Comparison of ENCODE assay signal across 17 cellular contexts in the genomic region with DNA sequence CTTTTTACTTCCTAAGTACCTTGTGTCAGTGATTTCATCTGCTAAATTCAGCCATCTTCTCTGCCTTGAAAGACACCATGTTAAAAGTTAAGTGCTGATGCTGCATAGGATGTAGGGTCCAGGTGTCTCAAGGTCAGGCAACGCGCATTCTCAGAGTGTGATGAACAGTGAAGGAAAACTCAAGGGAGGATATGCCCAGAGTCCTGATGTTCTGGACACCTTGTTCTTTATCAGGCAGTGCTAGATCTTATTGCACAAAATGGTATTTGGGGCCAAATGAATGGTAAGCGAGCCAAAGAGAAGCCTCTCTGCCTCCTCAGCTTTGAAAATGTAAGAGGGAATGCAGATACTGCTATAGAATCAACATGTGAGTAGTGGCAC.
DNase-seq lines count a peak whose midpoint lies in the region; ATAC-seq and TF ChIP-seq lines count a peak whose summit lies in the region.
"Had no signal": no experiment of that assay in that cellular context is flagged by ENCODE, and none has a peak within 500 bp of the region (broad histone marks: within the 10 kb centered on the region; RNA-seq: fewer than 3 reads in every experiment).

No MANE protein-coding gene starts in this region.

- H3K4me1 Mint-ChIP-seq in CD8-positive, alpha-beta T cell (ENCODE audit: low read depth), result peaks cover 63% of the 10 kb centered on the region

- POLR2A ChIA-PET in CD8-positive, alpha-beta T cell (lab: Charles Lee), result no interaction called here

- 52 to 89% (median 62%) methylated on average over 3 of the region's 3 CpGs for WGBS in psoas muscle, 3 donors

- no peaks in the 10 kb centered on the region for H3K9me3 ChIP-seq in CD8-positive, alpha-beta T cell (ENCODE audit: low read length)
- H3K9me3 ChIP-seq in colonic mucosa, result no peaks in the 10 kb centered on the region
- no peaks in the 10 kb centered on the region for H3K9me3 ChIP-seq in psoas muscle
- H3K9me3 ChIP-seq: adrenal gland, tibial nerve had no signal

- no peak overlapping the region for H3K9ac ChIP-seq in colonic mucosa (ENCODE audit: low read depth in 2 of 2, low read length in 2 of 2)

- no peaks in the 10 kb centered on the region for H3K27me3 ChIP-seq in CD8-positive, alpha-beta T cell (ENCODE audit: insufficient read depth, low read length)
- H3K27me3 ChIP-seq in colonic mucosa (no peaks in the 10 kb centered on the region), psoas muscle (ENCODE audit: insufficient read depth in 3 of 3, low read length in 2 of 3) (no peaks in the 10 kb centered on the region)
- H3K27me3 ChIP-seq: adrenal gland, tibial nerve had no signal

- H3K27me3 Mint-ChIP-seq in CD8-positive, alpha-beta T cell (ENCODE audit: low read depth), result no peaks in the 10 kb centered on the region

- no peak overlapping the region for H3K27ac ChIP-seq in CD8-positive, alpha-beta T cell (ENCODE audit: low read depth, low read length)
- H3K27ac ChIP-seq in colonic mucosa (no peak overlapping the region), psoas muscle (peak overlapping the region; percentile 59)
- H3K27ac ChIP-seq: adrenal gland, tibial nerve had no signal

- no peaks in the 10 kb centered on the region for H3K36me3 ChIP-seq in CD8-positive, alpha-beta T cell (ENCODE audit: insufficient read depth, low read length)
- H3K36me3 ChIP-seq in colonic mucosa (no peaks in the 10 kb centered on the region), psoas muscle (ENCODE audit: insufficient read depth in 1 of 2, low read depth in 1 of 2) (no peaks in the 10 kb centered on the region)
- H3K36me3 ChIP-seq: adrenal gland, tibial nerve had no signal

- H3K4me3 Mint-ChIP-seq in CD8-positive, alpha-beta T cell, result no peak overlapping the region
- H3K4me3 Mint-ChIP-seq: T-helper 1 cell treated with Interleukin-12 subunit alpha and Interleukin-12 subunit beta and Interleukin-4 antibody, amounts not matched to agents 30 μg/mL and 1 μg/mL, for 36 hours had no signal

- H3K4me3 ChIP-seq in CD8-positive, alpha-beta T cell (ENCODE audit: low read depth, low read length), result no peak overlapping the region
- H3K4me3 ChIP-seq in colonic mucosa (no peak overlapping the region), psoas muscle (no peak overlapping the region)
- H3K4me3 ChIP-seq: adrenal gland, lung, tibial nerve had no signal

- peak overlapping the region; percentile 2 for H3K27ac Mint-ChIP-seq in CD8-positive, alpha-beta T cell

- CTCF ChIA-PET in CD8-positive, alpha-beta T cell (lab: Charles Lee), result interaction anchor here (1.9 kb wide), 1 partner anchor 48 kb away, joined by 4 read pairs; no protein-coding TSS in a partner anchor

- peaks cover 12% of the 10 kb centered on the region for H3K36me3 Mint-ChIP-seq in CD8-positive, alpha-beta T cell

- no peak for ATAC-seq in CD8-positive, alpha-beta T cell
- ATAC-seq in psoas muscle (peak in 2 of 4 donors; percentile 49 to 54), omental fat pad (ENCODE audit: low FRiP score) (no peak), GM21515 (IDR thresholded peaks at IDR 0.05; ENCODE audit: unreplicated experiment) (no peak)
- no peak for ATAC-seq in activated CD4-positive, CD25-positive, alpha-beta regulatory T cell treated with anti-CD3 and anti-CD28 coated beads, Interleukin-2, amount 50 U/mL, for 24 hours

- no peaks in the 10 kb centered on the region for H3K9me3 Mint-ChIP-seq in CD8-positive, alpha-beta T cell
- H3K9me3 Mint-ChIP-seq: T-helper 1 cell treated with Interleukin-12 subunit alpha and Interleukin-12 subunit beta and Interleukin-4 antibody, amounts not matched to agents 30 μg/mL and 1 μg/mL, for 36 hours had no signal

- H3K4me1 ChIP-seq in CD8-positive, alpha-beta T cell (ENCODE audit: insufficient read depth, low read length), result no peaks in the 10 kb centered on the region
- H3K4me1 ChIP-seq in colonic mucosa (peaks cover 8% of the 10 kb centered on the region), psoas muscle (peaks cover 52% of the 10 kb centered on the region)

- no peak for TF ChIP-seq CTCF in CD8-positive, alpha-beta T cell (IDR thresholded peaks at IDR 0.05)
- TF ChIP-seq CTCF in colonic mucosa (IDR thresholded peaks at IDR 0.05), result no peak
- no peak for TF ChIP-seq CTCF in psoas muscle (IDR thresholded peaks at IDR 0.05)
- no peak for TF ChIP-seq CTCF in omental fat pad (IDR thresholded peaks at IDR 0.05)

- DNase-seq in NCI-H2029 treated with DMSO at 0.1 percent for 48 hours (lab: John Stamatoyannopoulos, UW), result peak; percentile 85
- DNase-seq in NCI-H2029 (lab: John Stamatoyannopoulos, UW), result no peak
- no peak for DNase-seq in CD8-positive, alpha-beta T cell
- DNase-seq in colonic mucosa, result peak; percentile 10
- no peak for DNase-seq in psoas muscle
- DNase-seq in omental fat pad (ENCODE audit: low spot score), result no peak
- DNase-seq: activated effector memory CD4-positive, alpha-beta T cell treated with Interleukin-2 at 50 U/mL for 16 hours; adrenal gland; MM.1S; NCI-H524 treated with DMSO at 0.1 percent for 48 hours; SIG-M5; stimulated activated CD4-positive, alpha-beta T cell treated with anti-CD3 and anti-CD28 coated beads, Interleukin-12 subunit alpha, Interleukin-12 subunit beta, amount 100 ng/mL, for 4 hours had no signal

- intact Hi-C loops in CD8-positive, alpha-beta T cell (cut with DNase I, micrococcal nuclease), result loop anchor here in 1 of 2 experiments (10.0 kb wide), 1 partner anchor 1572 kb away; the partner anchor contains the start of gene NPHP1
- intact Hi-C loops in colonic mucosa (cut with DNase I) (no loop called here), psoas muscle (cut with DNase I) (loop anchor here in 1 of 2 donors (5.0 kb wide), 1 partner anchor 40 kb away; no protein-coding TSS in a partner anchor)

Comparison
In these comparisons a context has a peak if more than half of its experiments do, and no peak if none do; other contexts are left out.
1. DNase-seq: peak in NCI-H2029 treated with DMSO at 0.1 percent for 48 hours (single experiment) and colonic mucosa (single experiment); none in NCI-H2029 (single experiment), CD8-positive, alpha-beta T cell (0 of 7), psoas muscle (0 of 2) and omental fat pad (single experiment).